In the genomic region with DNA sequence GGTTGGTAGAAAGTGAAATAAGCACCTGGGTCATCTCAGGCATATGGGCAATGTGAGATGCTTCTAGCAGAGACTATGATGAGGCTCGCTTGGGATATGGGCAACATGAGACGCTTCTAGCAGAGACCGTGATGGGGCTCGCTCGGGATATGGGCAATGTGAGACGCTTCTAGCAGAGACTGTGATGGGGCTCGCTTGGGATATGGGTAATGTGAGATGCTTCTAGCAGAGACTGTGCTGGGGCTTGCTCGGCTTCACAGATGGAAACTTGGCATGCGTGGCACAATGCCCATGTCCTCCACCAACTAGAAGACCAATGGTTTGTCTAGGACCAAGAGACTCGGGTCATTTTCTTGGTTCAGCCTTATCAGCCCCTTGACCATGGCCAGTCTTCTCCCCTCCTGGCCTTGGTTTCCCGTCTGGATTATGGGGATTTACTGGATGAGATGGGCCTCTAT, we compare ENCODE assay signal across 21 cellular contexts. TPM values are rescaled to one million over a fixed set of nuclear protein-coding genes. Genes with fewer than 3 reads are reported as not detected.
DNase-seq lines count a peak whose midpoint lies in the region; ATAC-seq, FAIRE-seq and TF ChIP-seq lines count a peak whose summit lies in the region.
"Had no signal": no experiment of that assay in that cellular context is flagged by ENCODE, and none has a peak within 500 bp of the region (broad histone marks: within the 10 kb centered on the region; RNA-seq: fewer than 3 reads in every experiment).

No MANE protein-coding gene starts in this region.

- peaks cover 0 to 17% (median 0%) of the 10 kb centered on the region in 11 experiments; a peak in 3 of 22 replicates for H4K20me1 ChIP-seq in BLaER1 treated with 17β-estradiol and CSF1 and Interleukin-3, amounts not matched to agents 10 nM and 100 nM

- peak overlapping the region; percentile 5 for H3K27ac Mint-ChIP-seq in activated naive CD8-positive, alpha-beta T cell treated with anti-CD3 and anti-CD28 coated beads, Interleukin-2, amount 10 ng/mL, durations not matched to agents 7 days and 5 days

- POLR2A ChIA-PET in activated naive CD8-positive, alpha-beta T cell treated with anti-CD3 and anti-CD28 coated beads, Interleukin-2, amount 10 ng/mL, durations not matched to agents 7 days and 5 days (lab: Charles Lee), result interaction anchor here (1.3 kb wide), 1 partner anchor 10 kb away, joined by 8 read pairs; no protein-coding TSS in a partner anchor

- DNase-seq in H54 (ENCODE audit: insufficient read length, low spot score) (no peak), myocyte (ENCODE audit: low read depth) (peak; percentile 63), hippocampal formation (lab: John Stamatoyannopoulos, UW) (no peak), substantia nigra (lab: John Stamatoyannopoulos, UW) (no peak), NCI-H1048 (lab: John Stamatoyannopoulos, UW) (no peak)
- no peak for DNase-seq in activated naive CD8-positive, alpha-beta T cell treated with anti-CD3 and anti-CD28 coated beads, Interleukin-2, amount 10 ng/mL, durations not matched to agents 7 days and 5 days
- DNase-seq: activated CD4-positive, alpha-beta T cell treated with anti-CD3 and anti-CD28 coated beads for 4 hours; activated CD8-positive, alpha-beta memory T cell treated with anti-CD3 and anti-CD28 coated beads, Interleukin-2, amount 50 U/mL, for 4 hours; activated effector memory CD4-positive, alpha-beta T cell treated with Interleukin-2 at 50 U/mL for 16 hours; anterior cingulate cortex; effector CD8-positive, alpha-beta T cell; NCI-H1417 treated with DMSO at 0.1 percent for 48 hours; NCI-H774 had no signal

- H3K36me3 Mint-ChIP-seq in activated naive CD8-positive, alpha-beta T cell treated with anti-CD3 and anti-CD28 coated beads, Interleukin-2, amount 10 ng/mL, durations not matched to agents 7 days and 5 days, result no peaks in the 10 kb centered on the region

- H3K4me2 ChIP-seq in BLaER1 treated with 17β-estradiol and CSF1 and Interleukin-3, amounts not matched to agents 10 nM and 100 nM, result peak overlapping the region; percentile 6 to 100 (median 95); a peak in 19 of 22 replicates

- peaks cover 0 to 4% (median 0%) of the 10 kb centered on the region in 11 experiments; a peak in 1 of 22 replicates for H3K9me3 ChIP-seq in BLaER1 treated with 17β-estradiol and CSF1 and Interleukin-3, amounts not matched to agents 10 nM and 100 nM (replicated peaks in 1 of 11)
- H3K9me3 ChIP-seq: BE2C, stomach, upper lobe of right lung had no signal

- no peak for ATAC-seq in activated naive CD8-positive, alpha-beta T cell treated with anti-CD3 and anti-CD28 coated beads, Interleukin-2, amount 10 ng/mL, durations not matched to agents 7 days and 5 days (ENCODE audit: low read depth)

- peaks cover 60 to 76% (median 69%) of the 10 kb centered on the region in 10 experiments for H3K4me1 ChIP-seq in BLaER1 treated with 17β-estradiol and CSF1 and Interleukin-3, amounts not matched to agents 10 nM and 100 nM

- H3K27ac ChIP-seq in BLaER1 treated with 17β-estradiol and CSF1 and Interleukin-3, amounts not matched to agents 10 nM and 100 nM, result peak overlapping the region in 6 of 11 experiments; percentile 59 to 98 (median 63); a peak in 6 of 22 replicates
- no peak overlapping the region for H3K27ac ChIP-seq in substantia nigra (ENCODE audit: low read depth, low read length, poor library complexity, severe bottlenecking)
- H3K27ac ChIP-seq: upper lobe of right lung had no signal

- no peaks in the 10 kb centered on the region for H3K36me3 ChIP-seq in BLaER1 treated with 17β-estradiol and CSF1 and Interleukin-3, amounts not matched to agents 10 nM and 100 nM
- H3K36me3 ChIP-seq: BE2C, stomach, upper lobe of right lung had no signal

- no peaks in the 10 kb centered on the region for H3K27me3 Mint-ChIP-seq in activated naive CD8-positive, alpha-beta T cell treated with anti-CD3 and anti-CD28 coated beads, Interleukin-2, amount 10 ng/mL, durations not matched to agents 7 days and 5 days

- no peaks in the 10 kb centered on the region for H3K9me3 Mint-ChIP-seq in activated naive CD8-positive, alpha-beta T cell treated with anti-CD3 and anti-CD28 coated beads, Interleukin-2, amount 10 ng/mL, durations not matched to agents 7 days and 5 days

- no peak overlapping the region for H3K4me3 ChIP-seq in BLaER1 treated with 17β-estradiol and CSF1 and Interleukin-3, amounts not matched to agents 10 nM and 100 nM
- H3K4me3 ChIP-seq: stomach, upper lobe of right lung had no signal

- no peaks in the 10 kb centered on the region; a peak in 1 of 22 replicates for H3K27me3 ChIP-seq in BLaER1 treated with 17β-estradiol and CSF1 and Interleukin-3, amounts not matched to agents 10 nM and 100 nM
- H3K27me3 ChIP-seq: BE2C, stomach, upper lobe of right lung had no signal

- peaks cover 41% of the 10 kb centered on the region for H3K4me1 Mint-ChIP-seq in activated naive CD8-positive, alpha-beta T cell treated with anti-CD3 and anti-CD28 coated beads, Interleukin-2, amount 10 ng/mL, durations not matched to agents 7 days and 5 days

- H3K4me3 Mint-ChIP-seq in activated naive CD8-positive, alpha-beta T cell treated with anti-CD3 and anti-CD28 coated beads, Interleukin-2, amount 10 ng/mL, durations not matched to agents 7 days and 5 days, result no peak overlapping the region

- no peak overlapping the region for H3K9ac ChIP-seq in BLaER1 treated with 17β-estradiol and CSF1 and Interleukin-3, amounts not matched to agents 10 nM and 100 nM

- 0 out of 2 replicates have a peak, but pooled peaks have one; percentile 14 for TF ChIP-seq POLR2A in H54 (IDR thresholded peaks at IDR 0.05; ENCODE audit: low read depth, low read length)

- FAIRE-seq in H54 (lab: Jason Lieb, UNC), result no peak
- FAIRE-seq: D721Med, TTC549 had no signal

RNA-seq across cellular contexts. Expression of a gene that starts 7.1 kb away (rescaled TPM):
- total RNA-seq in activated naive CD8-positive, alpha-beta T cell treated with anti-CD3 and anti-CD28 coated beads, Interleukin-2, amount 10 ng/mL, durations not matched to agents 7 days and 5 days, result not detected
- total RNA-seq in myocyte, result not detected in 2 replicates
- 2.5 TPM for polyA plus RNA-seq in myocyte (2012)
- total RNA-seq: cerebellum, skeletal muscle tissue had no signal
